In the genomic region with DNA sequence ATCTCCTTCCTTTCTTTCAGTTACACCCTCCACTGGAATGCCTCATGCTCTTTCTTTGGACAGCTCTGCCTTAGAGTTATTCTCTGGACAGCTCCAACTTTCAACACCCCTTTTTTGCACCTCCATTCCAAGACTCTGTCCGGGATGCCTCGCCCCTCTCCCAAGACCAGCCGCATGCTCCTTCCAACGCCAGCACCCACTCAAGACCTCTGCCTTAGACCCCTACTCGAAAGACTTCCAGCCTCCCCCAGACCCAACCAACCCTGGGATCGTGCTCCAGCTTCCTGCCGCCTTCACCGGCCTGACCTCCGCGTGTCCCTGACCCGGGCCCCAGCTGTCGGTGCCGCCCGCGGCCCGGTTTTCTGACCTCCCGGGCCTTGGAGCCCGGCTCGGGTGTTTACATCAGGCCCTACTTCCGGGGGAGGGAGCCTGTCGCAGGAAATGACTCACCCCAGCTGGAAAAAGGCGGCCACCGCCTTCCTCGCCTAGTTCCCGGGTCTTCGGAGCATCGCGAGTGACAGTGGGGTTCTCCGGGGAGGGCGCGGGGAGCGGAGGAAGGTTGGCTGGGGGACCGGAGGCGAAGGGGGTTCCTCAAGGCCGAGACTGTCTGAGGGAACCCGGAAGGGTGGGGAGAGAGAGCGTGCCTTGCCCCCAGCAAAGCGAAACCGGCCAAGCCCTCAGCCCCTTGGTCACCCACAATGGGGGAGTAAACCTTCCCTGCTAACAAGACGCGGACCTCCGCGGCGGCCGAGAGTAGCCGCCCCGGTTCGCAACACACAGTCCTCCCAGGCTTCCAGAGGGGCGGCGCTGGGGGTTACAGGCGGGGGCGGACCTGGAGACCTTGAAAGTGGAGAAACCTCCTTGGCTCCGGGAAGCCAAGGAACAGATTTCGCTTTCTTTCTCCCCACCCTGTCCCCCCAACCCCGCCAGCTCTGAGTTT, we compare ENCODE assay signal across 1 cellular context.
A peak's percentile ranks its signal among the peaks of the same experiment; 100 is the strongest.
TF ChIP-seq lines count a peak whose summit lies in the region.

A gene (minus strand): TSS at position 399 of the 940 bp plus-strand sequence. CDS start 1,792 bp downstream, outside the sequence.

TF ChIP-seq in HepG2, 621 proteins besides CTCF, POLR2A, EP300 and RAD21 (continued from another document and continues in another):
- TF ChIP-seq, protein P1, sequence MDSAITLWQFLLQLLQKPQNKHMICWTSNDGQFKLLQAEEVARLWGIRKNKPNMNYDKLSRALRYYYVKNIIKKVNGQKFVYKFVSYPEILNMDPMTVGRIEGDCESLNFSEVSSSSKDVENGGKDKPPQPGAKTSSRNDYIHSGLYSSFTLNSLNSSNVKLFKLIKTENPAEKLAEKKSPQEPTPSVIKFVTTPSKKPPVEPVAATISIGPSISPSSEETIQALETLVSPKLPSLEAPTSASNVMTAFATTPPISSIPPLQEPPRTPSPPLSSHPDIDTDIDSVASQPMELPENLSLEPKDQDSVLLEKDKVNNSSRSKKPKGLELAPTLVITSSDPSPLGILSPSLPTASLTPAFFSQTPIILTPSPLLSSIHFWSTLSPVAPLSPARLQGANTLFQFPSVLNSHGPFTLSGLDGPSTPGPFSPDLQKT (CRISPR knock-in tag; IDR thresholded peaks at IDR 0.05; ENCODE audit: borderline replicate concordance), result no peak
- TF ChIP-seq PHF5A (CRISPR knock-in tag; IDR thresholded peaks at IDR 0.05; ENCODE audit: low read depth, unreplicated experiment) (no peak), MZF1 (CRISPR knock-in tag; IDR thresholded peaks at IDR 0.05; ENCODE audit: borderline replicate concordance) (no peak), HNRNPLL (IDR thresholded peaks at IDR 0.05; ENCODE audit: low read depth, low read length, poor library complexity, severe bottlenecking) (peak; percentile 12), ZMYM4 (CRISPR knock-in tag; IDR thresholded peaks at IDR 0.05) (peak; percentile 28; the same call in 1 of the 2 replicates), THAP11 (CRISPR knock-in tag; IDR thresholded peaks at IDR 0.05) (peak; percentile 57; the same call in 1 of the 2 replicates), TOPORS (CRISPR knock-in tag; IDR thresholded peaks at IDR 0.05) (no peak), NCOR1 (IDR thresholded peaks at IDR 0.05; ENCODE audit: borderline replicate concordance, low read length) (no peak), HMG20A (CRISPR knock-in tag; IDR thresholded peaks at IDR 0.05; ENCODE audit: borderline replicate concordance) (no peak), SYNCRIP (IDR thresholded peaks at IDR 0.05; ENCODE audit: insufficient read depth, low read depth, low read length) (no peak), RARA (CRISPR knock-in tag; IDR thresholded peaks at IDR 0.05) (no peak; the same call in 1 of the 2 replicates), TCF12 (IDR thresholded peaks at IDR 0.05) (no peak), TCF12 (CRISPR knock-in tag; IDR thresholded peaks at IDR 0.05) (no peak), ISL2 (CRISPR knock-in tag; IDR thresholded peaks at IDR 0.05) (peak; percentile 47; the same call in 1 of the 2 replicates), KDM5A (IDR thresholded peaks at IDR 0.05; ENCODE audit: borderline replicate concordance, low read length) (peak; percentile 37; the same call in 1 of the 2 replicates), NFYC (CRISPR knock-in tag; IDR thresholded peaks at IDR 0.05) (no peak), ZKSCAN5 (CRISPR knock-in tag; IDR thresholded peaks at IDR 0.05) (no peak), DR1 (CRISPR knock-in tag; IDR thresholded peaks at IDR 0.05) (0 out of 2 replicates have a peak, but pooled peaks have one; percentile 47), FOSL1 (CRISPR knock-in tag; IDR thresholded peaks at IDR 0.05; ENCODE audit: borderline replicate concordance) (peak; percentile 80; the same call in 1 of the 2 replicates), CBX2 (IDR thresholded peaks at IDR 0.05; ENCODE audit: low read depth, low read length) (no peak), CBX2 (CRISPR knock-in tag; IDR thresholded peaks at IDR 0.05; ENCODE audit: low read depth) (no peak), ZNF569 (CRISPR knock-in tag; IDR thresholded peaks at IDR 0.05; ENCODE audit: borderline replicate concordance) (no peak), ZNF124 (CRISPR knock-in tag; IDR thresholded peaks at IDR 0.05) (peak; percentile 24; the same call in 1 of the 2 replicates), ZNF225 (CRISPR knock-in tag; IDR thresholded peaks at IDR 0.05) (no peak), NPAS2 (CRISPR knock-in tag; IDR thresholded peaks at IDR 0.05; ENCODE audit: borderline replicate concordance) (no peak)
- TF ChIP-seq, protein P2, sequence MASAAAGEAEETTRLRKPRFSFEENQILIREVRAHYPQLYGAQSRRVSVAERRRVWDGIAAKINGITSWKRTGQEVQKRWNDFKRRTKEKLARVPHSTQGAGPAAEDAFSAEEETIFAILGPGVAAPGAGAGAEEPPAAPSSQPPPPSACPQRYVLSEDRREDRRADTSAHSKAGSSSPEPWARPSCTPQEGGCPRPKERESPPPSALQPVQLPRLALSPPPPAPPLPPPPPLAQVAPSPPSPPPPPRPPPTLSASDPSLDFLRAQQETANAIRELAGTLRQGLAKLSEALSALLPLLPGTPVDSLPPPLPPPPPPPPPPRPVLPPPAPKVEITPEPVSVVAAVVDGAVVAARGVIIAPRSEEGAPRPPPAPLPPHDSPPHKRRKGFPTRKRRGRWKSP (CRISPR knock-in tag; IDR thresholded peaks at IDR 0.05), result peak; percentile 65; the same call in 1 of the 2 replicates
- TF ChIP-seq, protein P3, sequence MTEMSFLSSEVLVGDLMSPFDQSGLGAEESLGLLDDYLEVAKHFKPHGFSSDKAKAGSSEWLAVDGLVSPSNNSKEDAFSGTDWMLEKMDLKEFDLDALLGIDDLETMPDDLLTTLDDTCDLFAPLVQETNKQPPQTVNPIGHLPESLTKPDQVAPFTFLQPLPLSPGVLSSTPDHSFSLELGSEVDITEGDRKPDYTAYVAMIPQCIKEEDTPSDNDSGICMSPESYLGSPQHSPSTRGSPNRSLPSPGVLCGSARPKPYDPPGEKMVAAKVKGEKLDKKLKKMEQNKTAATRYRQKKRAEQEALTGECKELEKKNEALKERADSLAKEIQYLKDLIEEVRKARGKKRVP (CRISPR knock-in tag; IDR thresholded peaks at IDR 0.05), result peak in 1 of 2 experiments; percentile 73; a peak in 2 of 4 replicates
- TF ChIP-seq, protein P4, sequence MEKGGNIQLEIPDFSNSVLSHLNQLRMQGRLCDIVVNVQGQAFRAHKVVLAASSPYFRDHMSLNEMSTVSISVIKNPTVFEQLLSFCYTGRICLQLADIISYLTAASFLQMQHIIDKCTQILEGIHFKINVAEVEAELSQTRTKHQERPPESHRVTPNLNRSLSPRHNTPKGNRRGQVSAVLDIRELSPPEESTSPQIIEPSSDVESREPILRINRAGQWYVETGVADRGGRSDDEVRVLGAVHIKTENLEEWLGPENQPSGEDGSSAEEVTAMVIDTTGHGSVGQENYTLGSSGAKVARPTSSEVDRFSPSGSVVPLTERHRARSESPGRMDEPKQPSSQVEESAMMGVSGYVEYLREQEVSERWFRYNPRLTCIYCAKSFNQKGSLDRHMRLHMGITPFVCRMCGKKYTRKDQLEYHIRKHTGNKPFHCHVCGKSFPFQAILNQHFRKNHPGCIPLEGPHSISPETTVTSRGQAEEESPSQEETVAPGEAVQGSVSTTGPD (CRISPR knock-in tag; IDR thresholded peaks at IDR 0.05), result no peak
- TF ChIP-seq, protein P5, sequence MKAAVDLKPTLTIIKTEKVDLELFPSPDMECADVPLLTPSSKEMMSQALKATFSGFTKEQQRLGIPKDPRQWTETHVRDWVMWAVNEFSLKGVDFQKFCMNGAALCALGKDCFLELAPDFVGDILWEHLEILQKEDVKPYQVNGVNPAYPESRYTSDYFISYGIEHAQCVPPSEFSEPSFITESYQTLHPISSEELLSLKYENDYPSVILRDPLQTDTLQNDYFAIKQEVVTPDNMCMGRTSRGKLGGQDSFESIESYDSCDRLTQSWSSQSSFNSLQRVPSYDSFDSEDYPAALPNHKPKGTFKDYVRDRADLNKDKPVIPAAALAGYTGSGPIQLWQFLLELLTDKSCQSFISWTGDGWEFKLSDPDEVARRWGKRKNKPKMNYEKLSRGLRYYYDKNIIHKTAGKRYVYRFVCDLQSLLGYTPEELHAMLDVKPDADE (CRISPR knock-in tag; IDR thresholded peaks at IDR 0.05), result no peak
- TF ChIP-seq, protein P6, sequence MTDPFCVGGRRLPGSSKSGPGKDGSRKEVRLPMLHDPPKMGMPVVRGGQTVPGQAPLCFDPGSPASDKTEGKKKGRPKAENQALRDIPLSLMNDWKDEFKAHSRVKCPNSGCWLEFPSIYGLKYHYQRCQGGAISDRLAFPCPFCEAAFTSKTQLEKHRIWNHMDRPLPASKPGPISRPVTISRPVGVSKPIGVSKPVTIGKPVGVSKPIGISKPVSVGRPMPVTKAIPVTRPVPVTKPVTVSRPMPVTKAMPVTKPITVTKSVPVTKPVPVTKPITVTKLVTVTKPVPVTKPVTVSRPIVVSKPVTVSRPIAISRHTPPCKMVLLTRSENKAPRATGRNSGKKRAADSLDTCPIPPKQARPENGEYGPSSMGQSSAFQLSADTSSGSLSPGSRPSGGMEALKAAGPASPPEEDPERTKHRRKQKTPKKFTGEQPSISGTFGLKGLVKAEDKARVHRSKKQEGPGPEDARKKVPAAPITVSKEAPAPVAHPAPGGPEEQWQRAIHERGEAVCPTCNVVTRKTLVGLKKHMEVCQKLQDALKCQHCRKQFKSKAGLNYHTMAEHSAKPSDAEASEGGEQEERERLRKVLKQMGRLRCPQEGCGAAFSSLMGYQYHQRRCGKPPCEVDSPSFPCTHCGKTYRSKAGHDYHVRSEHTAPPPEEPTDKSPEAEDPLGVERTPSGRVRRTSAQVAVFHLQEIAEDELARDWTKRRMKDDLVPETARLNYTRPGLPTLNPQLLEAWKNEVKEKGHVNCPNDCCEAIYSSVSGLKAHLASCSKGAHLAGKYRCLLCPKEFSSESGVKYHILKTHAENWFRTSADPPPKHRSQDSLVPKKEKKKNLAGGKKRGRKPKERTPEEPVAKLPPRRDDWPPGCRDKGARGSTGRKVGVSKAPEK (CRISPR knock-in tag; IDR thresholded peaks at IDR 0.05; ENCODE audit: borderline replicate concordance), result no peak
- TF ChIP-seq, protein P7, sequence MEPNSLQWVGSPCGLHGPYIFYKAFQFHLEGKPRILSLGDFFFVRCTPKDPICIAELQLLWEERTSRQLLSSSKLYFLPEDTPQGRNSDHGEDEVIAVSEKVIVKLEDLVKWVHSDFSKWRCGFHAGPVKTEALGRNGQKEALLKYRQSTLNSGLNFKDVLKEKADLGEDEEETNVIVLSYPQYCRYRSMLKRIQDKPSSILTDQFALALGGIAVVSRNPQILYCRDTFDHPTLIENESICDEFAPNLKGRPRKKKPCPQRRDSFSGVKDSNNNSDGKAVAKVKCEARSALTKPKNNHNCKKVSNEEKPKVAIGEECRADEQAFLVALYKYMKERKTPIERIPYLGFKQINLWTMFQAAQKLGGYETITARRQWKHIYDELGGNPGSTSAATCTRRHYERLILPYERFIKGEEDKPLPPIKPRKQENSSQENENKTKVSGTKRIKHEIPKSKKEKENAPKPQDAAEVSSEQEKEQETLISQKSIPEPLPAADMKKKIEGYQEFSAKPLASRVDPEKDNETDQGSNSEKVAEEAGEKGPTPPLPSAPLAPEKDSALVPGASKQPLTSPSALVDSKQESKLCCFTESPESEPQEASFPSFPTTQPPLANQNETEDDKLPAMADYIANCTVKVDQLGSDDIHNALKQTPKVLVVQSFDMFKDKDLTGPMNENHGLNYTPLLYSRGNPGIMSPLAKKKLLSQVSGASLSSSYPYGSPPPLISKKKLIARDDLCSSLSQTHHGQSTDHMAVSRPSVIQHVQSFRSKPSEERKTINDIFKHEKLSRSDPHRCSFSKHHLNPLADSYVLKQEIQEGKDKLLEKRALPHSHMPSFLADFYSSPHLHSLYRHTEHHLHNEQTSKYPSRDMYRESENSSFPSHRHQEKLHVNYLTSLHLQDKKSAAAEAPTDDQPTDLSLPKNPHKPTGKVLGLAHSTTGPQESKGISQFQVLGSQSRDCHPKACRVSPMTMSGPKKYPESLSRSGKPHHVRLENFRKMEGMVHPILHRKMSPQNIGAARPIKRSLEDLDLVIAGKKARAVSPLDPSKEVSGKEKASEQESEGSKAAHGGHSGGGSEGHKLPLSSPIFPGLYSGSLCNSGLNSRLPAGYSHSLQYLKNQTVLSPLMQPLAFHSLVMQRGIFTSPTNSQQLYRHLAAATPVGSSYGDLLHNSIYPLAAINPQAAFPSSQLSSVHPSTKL (CRISPR knock-in tag; IDR thresholded peaks at IDR 0.05), result no peak
- TF ChIP-seq, protein P8, sequence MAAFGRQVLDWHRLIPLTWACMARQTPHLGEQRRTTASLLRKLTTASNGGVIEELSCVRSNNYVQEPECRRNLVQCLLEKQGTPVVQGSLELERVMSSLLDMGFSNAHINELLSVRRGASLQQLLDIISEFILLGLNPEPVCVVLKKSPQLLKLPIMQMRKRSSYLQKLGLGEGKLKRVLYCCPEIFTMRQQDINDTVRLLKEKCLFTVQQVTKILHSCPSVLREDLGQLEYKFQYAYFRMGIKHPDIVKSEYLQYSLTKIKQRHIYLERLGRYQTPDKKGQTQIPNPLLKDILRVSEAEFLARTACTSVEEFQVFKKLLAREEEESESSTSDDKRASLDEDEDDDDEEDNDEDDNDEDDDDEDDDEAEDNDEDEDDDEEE (CRISPR knock-in tag; IDR thresholded peaks at IDR 0.05), result 0 out of 2 replicates have a peak, but pooled peaks have one; percentile 45
- TF ChIP-seq, protein P9, sequence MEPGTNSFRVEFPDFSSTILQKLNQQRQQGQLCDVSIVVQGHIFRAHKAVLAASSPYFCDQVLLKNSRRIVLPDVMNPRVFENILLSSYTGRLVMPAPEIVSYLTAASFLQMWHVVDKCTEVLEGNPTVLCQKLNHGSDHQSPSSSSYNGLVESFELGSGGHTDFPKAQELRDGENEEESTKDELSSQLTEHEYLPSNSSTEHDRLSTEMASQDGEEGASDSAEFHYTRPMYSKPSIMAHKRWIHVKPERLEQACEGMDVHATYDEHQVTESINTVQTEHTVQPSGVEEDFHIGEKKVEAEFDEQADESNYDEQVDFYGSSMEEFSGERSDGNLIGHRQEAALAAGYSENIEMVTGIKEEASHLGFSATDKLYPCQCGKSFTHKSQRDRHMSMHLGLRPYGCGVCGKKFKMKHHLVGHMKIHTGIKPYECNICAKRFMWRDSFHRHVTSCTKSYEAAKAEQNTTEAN (CRISPR knock-in tag; conservative IDR thresholded peaks at IDR 0.05), result peak; percentile 44; the same call in 1 of the 2 replicates
